In genomic region chr5:116423587-116424257, GRCh38 we compare ENCODE assay signal across 16 cellular contexts.
A peak's percentile ranks its signal among the peaks of the same experiment; 100 is the strongest.
DNase-seq lines count a peak whose midpoint lies in the region; ATAC-seq and TF ChIP-seq lines count a peak whose summit lies in the region.
"Had no signal": no experiment of that assay in that cellular context is flagged by ENCODE, and none has a peak within 500 bp of the region (broad histone marks: within the 10 kb centered on the region; RNA-seq: fewer than 3 reads in every experiment).

No MANE protein-coding gene starts in this region.

- no peaks in the 10 kb centered on the region for H3K27me3 ChIP-seq in SK-N-SH (ENCODE audit: insufficient read depth)
- H3K27me3 ChIP-seq: BLaER1 had no signal

- no peaks in the 10 kb centered on the region for H3K27me3 Mint-ChIP-seq in mesothelial cell of epicardium (ENCODE audit: low read depth)
- H3K27me3 Mint-ChIP-seq in immature natural killer cell (ENCODE audit: low read depth in 3 of 3): no peaks in the 10 kb centered on the region
- H3K27me3 Mint-ChIP-seq: CD4-positive, alpha-beta memory T cell had no signal

- H3K36me3 Mint-ChIP-seq in mesothelial cell of epicardium: peaks cover 1% of the 10 kb centered on the region
- H3K36me3 Mint-ChIP-seq in immature natural killer cell: peaks cover 23 to 43% (median 38%) of the 10 kb centered on the region in 3 donors

- H4K20me1 ChIP-seq in SK-N-SH (ENCODE audit: insufficient read depth): no peaks in the 10 kb centered on the region
- H4K20me1 ChIP-seq: BLaER1 had no signal

- no peak overlapping the region for H3K9ac ChIP-seq in SK-N-SH
- H3K9ac ChIP-seq: BLaER1 had no signal

- no peaks in the 10 kb centered on the region for H3K9me2 ChIP-seq in SK-N-SH

- H3K27ac Mint-ChIP-seq in mesothelial cell of epicardium (peak overlapping the region; percentile 32), immature natural killer cell (no peak overlapping the region)
- H3K27ac Mint-ChIP-seq: CD14-positive monocyte; CD4-positive, alpha-beta memory T cell; GM23338; HFFc6 had no signal

- no peak for TF ChIP-seq CTCF in SK-N-SH (IDR thresholded peaks at IDR 0.05)
- TF ChIP-seq CTCF in mesothelial cell of epicardium (IDR thresholded peaks at IDR 0.05; ENCODE audit: unreplicated experiment): no peak

- no peak overlapping the region for H3K4me3 Mint-ChIP-seq in mesothelial cell of epicardium
- no peak overlapping the region for H3K4me3 Mint-ChIP-seq in immature natural killer cell
- H3K4me3 Mint-ChIP-seq: CD14-positive monocyte; CD4-positive, alpha-beta memory T cell; GM23338; HFFc6 had no signal

- POLR2A ChIA-PET in SK-N-SH (lab: Yijun Ruan, JAX): no interaction called here

- H3K9me3 Mint-ChIP-seq in mesothelial cell of epicardium: peaks cover 9% of the 10 kb centered on the region
- no peaks in the 10 kb centered on the region for H3K9me3 Mint-ChIP-seq in immature natural killer cell
- H3K9me3 Mint-ChIP-seq: GM23338, HFFc6 had no signal

- no peak overlapping the region for H3K4me2 ChIP-seq in SK-N-SH
- H3K4me2 ChIP-seq: BLaER1, GM23338 had no signal

- CTCF ChIA-PET in SK-N-SH (lab: Yijun Ruan, JAX): no interaction called here

- no peaks in the 10 kb centered on the region for H3F3A ChIP-seq in SK-N-SH (replicated peaks; ENCODE audit: insufficient read depth)

- DNase-seq in SK-N-SH (no peak), mesothelial cell of epicardium (ENCODE audit: low spot score in 2 of 2, unreplicated experiment in 2 of 2) (no peak), left colon (no peak), immature natural killer cell (no peak)
- DNase-seq: 8988T; CD4-positive, alpha-beta memory T cell; DMS79 treated with DMSO at 0.1 percent for 48 hours; GF-D8; HCEC 1CT; HFFc6 had no signal

- no peak for TF ChIP-seq RAD21 in SK-N-SH (IDR thresholded peaks at IDR 0.05; ENCODE audit: low read length)
- TF ChIP-seq RAD21 in Ishikawa (IDR thresholded peaks at IDR 0.05; ENCODE audit: low read depth): no peak

- H3K27ac ChIP-seq in SK-N-SH (ENCODE audit: low read depth in 2 of 2, low read length in 1 of 2): no peak overlapping the region
- H3K27ac ChIP-seq: BLaER1 had no signal

- intact Hi-C loops in left colon (cut with DNase I, micrococcal nuclease): no loop called here

- H3K9me3 ChIP-seq in SK-N-SH: no peaks in the 10 kb centered on the region

- ATAC-seq in SK-N-SH treated with all-trans-retinoic acid at 6 μM for 48 hours: no peak
- ATAC-seq in HG02870 (IDR thresholded peaks at IDR 0.05; ENCODE audit: unreplicated experiment): no peak
- no peak for ATAC-seq in left colon
- ATAC-seq: GM23338 had no signal

- H3K36me3 ChIP-seq in SK-N-SH (replicated peaks in 1 of 2; ENCODE audit: control insufficient read depth in 1 of 2, insufficient read depth in 2 of 2, low read length in 1 of 2): no peaks in the 10 kb centered on the region

- H3K79me2 ChIP-seq in SK-N-SH (ENCODE audit: insufficient read depth): no peaks in the 10 kb centered on the region

- no peak overlapping the region for H2AFZ ChIP-seq in SK-N-SH (ENCODE audit: low read depth)
- H2AFZ ChIP-seq: GM23338 had no signal

- 74% methylated on average over 5 of the region's 5 CpGs for WGBS in SK-N-SH (ENCODE audit: low lambda C conversion rate)

- no peak overlapping the region for H3K4me3 ChIP-seq in SK-N-SH (ENCODE audit: low read depth in 2 of 2, low read length in 1 of 2)
- H3K4me3 ChIP-seq: BLaER1, GM23338 had no signal

- TF ChIP-seq EP300 in SK-N-SH (IDR thresholded peaks at IDR 0.05; ENCODE audit: borderline replicate concordance in 1 of 2, low read depth in 1 of 2, low read length in 1 of 2) (no peak), Ishikawa (IDR thresholded peaks at IDR 0.05; ENCODE audit: borderline replicate concordance) (no peak)

- H3K4me1 ChIP-seq in SK-N-SH (ENCODE audit: control insufficient read depth in 1 of 2, insufficient read depth in 2 of 2, low read depth in 1 of 2, low read length in 1 of 2): no peaks in the 10 kb centered on the region

- H3K4me1 Mint-ChIP-seq in mesothelial cell of epicardium (peaks cover 17% of the 10 kb centered on the region), immature natural killer cell (no peaks in the 10 kb centered on the region)
- H3K4me1 Mint-ChIP-seq: CD14-positive monocyte; CD4-positive, alpha-beta memory T cell had no signal

TF ChIP-seq in SK-N-SH, 30 proteins besides CTCF, POLR2A, EP300 and RAD21 (continues in another document):
- TF ChIP-seq IRF3 (IDR thresholded peaks at IDR 0.05; ENCODE audit: low read depth, low read length): no peak

TF ChIP-seq in SK-N-SH treated with all-trans-retinoic acid at 6 μM for 48 hours, 23 proteins besides CTCF, POLR2A, EP300 and RAD21 (continues in another document):
- no peak for TF ChIP-seq PPARA (CRISPR knock-in tag; IDR thresholded peaks at IDR 0.05; ENCODE audit: borderline replicate concordance)
- TF ChIP-seq SNAI2 (CRISPR knock-in tag; IDR thresholded peaks at IDR 0.05): no peak
- no peak for TF ChIP-seq CREB5 (CRISPR knock-in tag; IDR thresholded peaks at IDR 0.05; ENCODE audit: low read depth)
- TF ChIP-seq CSDC2 (CRISPR knock-in tag; IDR thresholded peaks at IDR 0.05): no peak
- no peak for TF ChIP-seq TSHZ2 (CRISPR knock-in tag; IDR thresholded peaks at IDR 0.05)

TF ChIP-seq in Ishikawa, 13 proteins besides CTCF, POLR2A, EP300 and RAD21:
- TF ChIP-seq TAF1 (IDR thresholded peaks at IDR 0.05; ENCODE audit: low read depth): no peak
- peak; percentile 55; the same call in 1 of the 2 replicates for TF ChIP-seq REST (IDR thresholded peaks at IDR 0.05; ENCODE audit: low read depth)
- TF ChIP-seq USF1 (IDR thresholded peaks at IDR 0.05): no peak
